25 cellular contexts compared by ENCODE assay signal in genomic region chr17:69499301-69499700, GRCh38.
"Had no signal": no experiment of that assay in that cellular context is flagged by ENCODE, and none has a peak within 500 bp of the region (broad histone marks: within the 10 kb centered on the region; RNA-seq: fewer than 3 reads in every experiment).

No MANE protein-coding gene starts in this region.

- H3K4me3 ChIP-seq: adrenal gland, breast epithelium, SJSA1 had no signal

- H3K4me3 Mint-ChIP-seq: activated CD4-positive, alpha-beta memory T cell treated with anti-CD3 and anti-CD28 coated beads, Interleukin-2, amount 10 ng/mL, durations not matched to agents 7 days and 5 days; activated CD4-positive, alpha-beta T cell treated with anti-CD3 and anti-CD28 coated beads for 36 hours; activated naive CD4-positive, alpha-beta T cell treated with anti-CD3 and anti-CD28 coated beads, Interleukin-2, amount 10 ng/mL, durations not matched to agents 7 days and 5 days; activated naive CD8-positive, alpha-beta T cell treated with anti-CD3 and anti-CD28 coated beads for 36 hours; activated T-cell treated with anti-CD3 and anti-CD28 coated beads, Interleukin-2, amount 50 U/mL, for 72 hours; T-helper 1 cell treated with Interleukin-12 subunit alpha and Interleukin-12 subunit beta and Interleukin-4 antibody, amounts not matched to agents 30 μg/mL and 1 μg/mL, for 36 hours had no signal

- H3K36me3 ChIP-seq: adrenal gland, breast epithelium, SJSA1 had no signal

- H3K4me1 Mint-ChIP-seq: activated CD4-positive, alpha-beta memory T cell treated with anti-CD3 and anti-CD28 coated beads, Interleukin-2, amount 10 ng/mL, durations not matched to agents 7 days and 5 days; activated naive CD4-positive, alpha-beta T cell treated with anti-CD3 and anti-CD28 coated beads, Interleukin-2, amount 10 ng/mL, durations not matched to agents 7 days and 5 days had no signal

- ATAC-seq: activated CD4-positive, alpha-beta T cell treated with anti-CD3 and anti-CD28 coated beads for 36 hours; activated T-cell treated with anti-CD3 and anti-CD28 coated beads, Interleukin-2, amount 50 U/mL, for 72 hours had no signal

- H3K9me3 Mint-ChIP-seq: activated CD4-positive, alpha-beta memory T cell treated with anti-CD3 and anti-CD28 coated beads, Interleukin-2, amount 10 ng/mL, durations not matched to agents 7 days and 5 days; activated naive CD4-positive, alpha-beta T cell treated with anti-CD3 and anti-CD28 coated beads, Interleukin-2, amount 10 ng/mL, durations not matched to agents 7 days and 5 days; activated naive CD8-positive, alpha-beta T cell treated with anti-CD3 and anti-CD28 coated beads for 36 hours; activated T-cell treated with anti-CD3 and anti-CD28 coated beads, Interleukin-2, amount 50 U/mL, for 72 hours; activated T-helper 2 cell treated with anti-CD3 and anti-CD28 coated beads, Interferon-gamma antibody, Interleukin-2, Interleukin-4, amounts not matched to agents 10 μg/mL and 5 μg/mL and 100 μg/mL, durations not matched to agents 14 hours and 24 hours and 36 hours; T-helper 1 cell treated with Interleukin-12 subunit alpha and Interleukin-12 subunit beta and Interleukin-4 antibody, amounts not matched to agents 30 μg/mL and 1 μg/mL, for 36 hours had no signal

- H3K27ac Mint-ChIP-seq: activated CD4-positive, alpha-beta memory T cell treated with anti-CD3 and anti-CD28 coated beads, Interleukin-2, amount 10 ng/mL, durations not matched to agents 7 days and 5 days; activated CD4-positive, alpha-beta T cell treated with anti-CD3 and anti-CD28 coated beads for 36 hours; activated naive CD4-positive, alpha-beta T cell treated with anti-CD3 and anti-CD28 coated beads, Interleukin-2, amount 10 ng/mL, durations not matched to agents 7 days and 5 days; activated naive CD8-positive, alpha-beta T cell treated with anti-CD3 and anti-CD28 coated beads for 36 hours; activated T-cell treated with anti-CD3 and anti-CD28 coated beads, Interleukin-2, amount 50 U/mL, for 72 hours; activated T-helper 2 cell treated with anti-CD3 and anti-CD28 coated beads, Interferon-gamma antibody, Interleukin-2, Interleukin-4, amounts not matched to agents 10 μg/mL and 5 μg/mL and 100 μg/mL, durations not matched to agents 14 hours and 24 hours and 36 hours; T-helper 1 cell treated with Interleukin-12 subunit alpha and Interleukin-12 subunit beta and Interleukin-4 antibody, amounts not matched to agents 30 μg/mL and 1 μg/mL, for 36 hours had no signal

- H3K27ac ChIP-seq: adrenal gland, SJSA1 had no signal

- DNase-seq: activated CD4-positive, alpha-beta memory T cell treated with anti-CD3 and anti-CD28 coated beads, Interleukin-2, amount 10 ng/mL, durations not matched to agents 7 days and 5 days; activated CD4-positive, alpha-beta T cell treated with anti-CD3 and anti-CD28 coated beads for 36 hours; activated CD4-positive, alpha-beta T cell treated with anti-CD3 and anti-CD28 coated beads, Interleukin-2, amount 50 U/mL, for 1 hour; activated gamma-delta T cell treated with Interleukin-2 at 50 U/mL for 16 hours; activated naive CD4-positive, alpha-beta T cell treated with anti-CD3 and anti-CD28 coated beads, Interleukin-2, amount 10 ng/mL, durations not matched to agents 7 days and 5 days; activated naive CD8-positive, alpha-beta T cell treated with anti-CD3 and anti-CD28 coated beads for 36 hours; activated T-cell treated with anti-CD3 and anti-CD28 coated beads, Interleukin-2, amount 50 U/mL, for 72 hours; adrenal gland; aorta; central memory CD4-positive, alpha-beta T cell; Kasumi-1; KBM-7; MV-4-11; NCI-H1092 treated with DMSO at 0.1 percent for 48 hours; NCI-H1417 treated with DMSO at 0.1 percent for 48 hours; NCI-H1694; NCI-H2029 treated with DMSO at 0.1 percent for 48 hours; NCI-H345; NCI-H510A treated with DMSO at 0.1 percent for 48 hours; SHP77; T1000 had no signal

- H3K4me1 ChIP-seq: adrenal gland had no signal

- H3K27me3 ChIP-seq: adrenal gland, breast epithelium, SJSA1 had no signal

- H3K36me3 Mint-ChIP-seq: activated naive CD4-positive, alpha-beta T cell treated with anti-CD3 and anti-CD28 coated beads, Interleukin-2, amount 10 ng/mL, durations not matched to agents 7 days and 5 days; activated naive CD8-positive, alpha-beta T cell treated with anti-CD3 and anti-CD28 coated beads for 36 hours had no signal

- H3K27me3 Mint-ChIP-seq: activated CD4-positive, alpha-beta memory T cell treated with anti-CD3 and anti-CD28 coated beads, Interleukin-2, amount 10 ng/mL, durations not matched to agents 7 days and 5 days; activated CD4-positive, alpha-beta T cell treated with anti-CD3 and anti-CD28 coated beads for 36 hours; activated naive CD4-positive, alpha-beta T cell treated with anti-CD3 and anti-CD28 coated beads, Interleukin-2, amount 10 ng/mL, durations not matched to agents 7 days and 5 days; activated naive CD8-positive, alpha-beta T cell treated with anti-CD3 and anti-CD28 coated beads for 36 hours had no signal

- H3K9me3 ChIP-seq: adrenal gland, breast epithelium, SJSA1 had no signal
